In genomic region chr1:16133007-16133961, GRCh38 we compare ENCODE assay signal across 24 cellular contexts. TPM values are rescaled to one million over a fixed set of nuclear protein-coding genes. Genes with fewer than 3 reads are reported as not detected.
"Had no signal": no experiment of that assay in that cellular context is flagged by ENCODE, and none has a peak within 500 bp of the region (broad histone marks: within the 10 kb centered on the region; RNA-seq: fewer than 3 reads in every experiment).

No MANE protein-coding gene starts in this region.

- H3K4me3 ChIP-seq: breast epithelium, coronary artery, gastroesophageal sphincter, heart left ventricle, left lung, smooth muscle cell, thyroid gland, vagina had no signal

- H3K36me3 Mint-ChIP-seq: activated naive CD4-positive, alpha-beta T cell treated with anti-CD3 and anti-CD28 coated beads, Interleukin-2, amount 50 U/mL, for 24 hours; naive B cell had no signal

- H3K27me3 ChIP-seq: breast epithelium, gastroesophageal sphincter, heart left ventricle, left lung, thyroid gland, vagina had no signal

- H3K27me3 Mint-ChIP-seq: activated naive CD4-positive, alpha-beta T cell treated with anti-CD3 and anti-CD28 coated beads, Interleukin-2, amount 50 U/mL, for 24 hours had no signal

- H3K36me3 ChIP-seq: breast epithelium, neutrophil had no signal

- H3K9me3 ChIP-seq: breast epithelium, gastroesophageal sphincter, heart left ventricle, left lung, neutrophil, thyroid gland, vagina had no signal

- H3K4me1 ChIP-seq: breast epithelium, gastroesophageal sphincter, left lung, parathyroid adenoma, thyroid gland had no signal

- H3K4me3 Mint-ChIP-seq: activated naive CD4-positive, alpha-beta T cell treated with anti-CD3 and anti-CD28 coated beads, Interleukin-2, amount 50 U/mL, for 24 hours; naive B cell had no signal

- H3K27ac Mint-ChIP-seq: activated naive CD4-positive, alpha-beta T cell treated with anti-CD3 and anti-CD28 coated beads, Interleukin-2, amount 50 U/mL, for 24 hours; naive B cell had no signal

- H3K9me3 Mint-ChIP-seq: activated naive CD4-positive, alpha-beta T cell treated with anti-CD3 and anti-CD28 coated beads, Interleukin-2, amount 50 U/mL, for 24 hours; naive B cell had no signal

- H3K27ac ChIP-seq: coronary artery, gastroesophageal sphincter, left lung, neutrophil, parathyroid adenoma, thyroid gland, vagina had no signal

- H3K4me1 Mint-ChIP-seq: activated naive CD4-positive, alpha-beta T cell treated with anti-CD3 and anti-CD28 coated beads, Interleukin-2, amount 50 U/mL, for 24 hours; naive B cell had no signal

- ATAC-seq: gastroesophageal sphincter, heart left ventricle, left lung, sciatic nerve had no signal

- DNase-seq: activated CD4-positive, alpha-beta T cell treated with anti-CD3 and anti-CD28 coated beads, Interleukin-2, amount 50 U/mL, for 1 hour; activated CD4-positive, CD25-positive, alpha-beta regulatory T cell treated with anti-CD3 and anti-CD28 coated beads, Interleukin-2, amount 50 U/mL, for 72 hours; activated CD8-positive, alpha-beta memory T cell treated with anti-CD3 and anti-CD28 coated beads, Interleukin-2, amount 50 U/mL, for 48 hours; activated effector memory CD4-positive, alpha-beta T cell treated with anti-CD3 and anti-CD28 coated beads, Interleukin-2, amount 50 U/mL, for 16 hours; activated T-cell treated with anti-CD3 and anti-CD28 coated beads, Interleukin-2, amount 50 U/mL, for 48 hours; kidney; left lung; mammary epithelial cell; naive B cell; stimulated activated CD4-positive, alpha-beta T cell treated with anti-CD3 and anti-CD28 coated beads, Interleukin-4, amount 100 ng/mL, for 1 hour; T1000; thyroid gland had no signal

RNA-seq across cellular contexts. Expression of gene EPHA2, which starts 22.6 kb away (rescaled TPM):
- total RNA-seq: T-helper 1 cell treated with Interleukin-12 subunit alpha and Interleukin-12 subunit beta and Interleukin-4 antibody, amounts not matched to agents 30 ng/mL and 1 ng/mL, for 36 hours had no signal

RNA-seq across cellular contexts. Expression of gene FAM131C, which starts 59.8 kb away (rescaled TPM):
- total RNA-seq: breast epithelium, gastroesophageal sphincter, left lung, mononuclear cell, sciatic nerve had no signal
